8 cellular contexts compared by ENCODE assay signal in the genomic region with DNA sequence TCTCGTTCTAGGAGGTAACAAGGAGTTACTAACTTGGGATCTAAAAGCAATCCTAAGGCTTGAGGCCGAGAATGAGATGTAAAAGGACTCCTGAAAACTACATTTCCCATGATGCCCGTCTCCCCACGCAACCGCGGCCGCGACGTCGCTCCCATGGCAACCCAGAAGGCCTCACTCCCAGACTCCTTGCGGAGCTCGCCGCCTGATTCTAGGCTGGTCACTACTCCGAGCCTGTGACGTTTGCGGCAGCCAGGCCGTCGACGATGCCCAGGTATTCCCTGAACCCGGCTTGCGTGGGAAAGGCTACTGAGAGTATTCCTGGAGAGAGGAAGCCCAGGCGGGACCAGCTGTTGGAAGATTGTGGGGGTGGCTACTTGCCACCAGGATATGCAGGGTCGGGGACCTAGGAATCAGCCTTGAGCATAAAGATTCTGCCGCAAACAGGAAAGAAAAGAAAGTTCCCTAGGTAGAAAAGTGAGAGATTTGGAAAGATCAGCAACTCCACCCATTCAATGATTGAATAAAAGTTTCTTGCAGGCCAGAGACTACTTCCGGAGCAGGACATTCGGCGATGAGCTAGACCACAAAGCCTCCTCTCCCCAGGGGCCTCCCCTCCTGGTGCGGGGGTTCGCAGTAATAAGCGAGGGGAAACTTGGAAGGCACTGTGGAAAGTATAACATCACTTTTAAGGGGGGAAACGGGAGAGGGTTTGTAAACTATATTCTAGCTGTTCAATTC. TPM values are rescaled to one million over a fixed set of nuclear protein-coding genes. Genes with fewer than 3 reads are reported as not detected.
DNase-seq lines count a peak whose midpoint lies in the region; ATAC-seq and TF ChIP-seq lines count a peak whose summit lies in the region.

A gene (plus strand): TSS at position 164 of the 738 bp plus-strand sequence. CDS start 100 bp downstream, at position 264.

- H3K27me3 ChIP-seq in Panc1 (ENCODE audit: control insufficient read depth, insufficient read depth, low read length) (no peaks in the 10 kb centered on the region), esophagus muscularis mucosa (no peaks in the 10 kb centered on the region)

- intact Hi-C loops in Panc1 (cut with micrococcal nuclease; ENCODE audit: unreplicated experiment), result loop anchor here (10.0 kb wide), 1 partner anchor 159 kb away; no protein-coding TSS in a partner anchor
- intact Hi-C loops in esophagus muscularis mucosa (cut with DNase I), result loop anchor here (5.0 kb wide), 1 partner anchor 162 kb away; no protein-coding TSS in a partner anchor

- BruUV-seq in Panc1 (replicated peaks; lab: Mats Ljungman, UMichigan), result no TSS peak

- no peaks in the 10 kb centered on the region for H3K9me3 ChIP-seq in Panc1 (ENCODE audit: control insufficient read depth, insufficient read depth, low read depth, low read length)
- H3K9me3 ChIP-seq in esophagus muscularis mucosa, result no peaks in the 10 kb centered on the region

- WGBS in esophagus muscularis mucosa, result 0% methylated on average over 28 of the region's 31 CpGs

- ATAC-seq in GM21619 (IDR thresholded peaks at IDR 0.05; ENCODE audit: unreplicated experiment) (peak; percentile 100), Panc1 (peak; percentile 100)

- in situ Hi-C loops in Panc1 (cut with HindIII; ENCODE audit: low pct_unique_long_range_greater_than_20kb, low sequenced_read_pairs), result no loop called here

- no peak for TF ChIP-seq CTCF in Panc1 (IDR thresholded peaks at IDR 0.05)
- no peak for TF ChIP-seq CTCF in esophagus muscularis mucosa (IDR thresholded peaks at IDR 0.05)

- H3K27ac ChIP-seq in Panc1 (ENCODE audit: low read length) (peak within 1 kb of the TSS; percentile 89), esophagus muscularis mucosa (replicated peaks in 1 of 4) (peak within 1 kb of the TSS; percentile 81 to 90 (median 86))

- no peak for TF ChIP-seq EP300 in esophagus muscularis mucosa (IDR thresholded peaks at IDR 0.05)

- no peaks in the 10 kb centered on the region for H3K36me3 ChIP-seq in Panc1 (ENCODE audit: control insufficient read depth, insufficient read depth, low read length)
- H3K36me3 ChIP-seq in esophagus muscularis mucosa, result peaks cover 0 to 18% (median 8%) of the 10 kb centered on the region in 4 donors

- no peak for TF ChIP-seq POLR2A in esophagus muscularis mucosa (IDR thresholded peaks at IDR 0.05; ENCODE audit: low read depth)

- CTCF ChIA-PET in Panc1 (lab: Charles Lee), result no interaction called here

- DNase-seq in DMS153 (lab: John Stamatoyannopoulos, UW), result peak; percentile 79
- peak; percentile 39 for DNase-seq in Jurkat, Clone E6-1 (ENCODE audit: low read depth, low spot score)
- peak; percentile 80 for DNase-seq in Panc1 (ENCODE audit: low read depth, low spot score)
- peak; percentile 89 to 90 for DNase-seq in activated T-cell treated with anti-CD3 and anti-CD28 coated beads, Interleukin-2, amount 50 U/mL, for 48 hours
- peak; percentile 97 for DNase-seq in esophagus muscularis mucosa (ENCODE audit: extremely low spot score)
- peak; percentile 94 for DNase-seq in myocyte (ENCODE audit: low read depth)
- peak; percentile 64 to 73 for DNase-seq in stimulated activated CD8-positive, alpha-beta memory T cell treated with anti-CD3 and anti-CD28 coated beads, Interleukin-7, amount 100 ng/mL, for 4 hours (ENCODE audit: low read depth in 2 of 2)

- H3K4me3 ChIP-seq in Jurkat, Clone E6-1 (ENCODE audit: low read length), result peak within 1 kb of the TSS; percentile 73
- H3K4me3 ChIP-seq in Panc1 (ENCODE audit: low read depth in 2 of 2, low read length in 2 of 2) (peak within 1 kb of the TSS; percentile 85 to 87), esophagus muscularis mucosa (peak within 1 kb of the TSS; percentile 69 to 74 (median 70))

- POLR2A ChIA-PET in Panc1 (lab: Charles Lee), result interaction anchor here (0.7 kb wide), 1 partner anchor 552 kb away, joined by 3 read pairs; no protein-coding TSS in a partner anchor

- H3K4me1 ChIP-seq in Panc1 (ENCODE audit: control insufficient read depth, insufficient read depth, low read length) (peaks cover 4% of the 10 kb centered on the region; the same call in 1 of the 2 replicates), esophagus muscularis mucosa (peaks cover 7 to 13% (median 10%) of the 10 kb centered on the region in 4 donors)

RNA-seq across cellular contexts. Expression of the gene that starts here (rescaled TPM):
- polyA plus RNA-seq in Jurkat, Clone E6-1 (2012; ENCODE audit: insufficient read depth, insufficient read length), result 9.7 TPM
- total RNA-seq in Panc1 (2021; ENCODE audit: unreplicated experiment) (8.5 TPM), esophagus muscularis mucosa (10 to 100 TPM; 15.6 to 19.1 (median 17.7) TPM), myocyte (24.7 and 29.0 TPM in 2 replicates)
- 5.4 TPM for polyA plus RNA-seq in Panc1 (2012; ENCODE audit: insufficient read length)
- polyA plus RNA-seq in myocyte (2012), result 12.1 TPM

Comparison
In these comparisons a context has a peak if more than half of its experiments do, and no peak if none do; other contexts are left out.
1. Peak in every context shown above with its lines: DNase-seq, ATAC-seq, H3K4me3 ChIP-seq and H3K27ac ChIP-seq.
2. DNase-seq: peak in every context shown above with its lines; median percentile 97 in esophagus muscularis mucosa; 94 in myocyte; 90 in activated T-cell treated with anti-CD3 and anti-CD28 coated beads, Interleukin-2, amount 50 U/mL, for 48 hours; 80 in Panc1; 79 in DMS153; 68 in stimulated activated CD8-positive, alpha-beta memory T cell treated with anti-CD3 and anti-CD28 coated beads, Interleukin-7, amount 100 ng/mL, for 4 hours; 39 in Jurkat, Clone E6-1.